ENCODE assay signal across 16 cellular contexts in the genomic region with DNA sequence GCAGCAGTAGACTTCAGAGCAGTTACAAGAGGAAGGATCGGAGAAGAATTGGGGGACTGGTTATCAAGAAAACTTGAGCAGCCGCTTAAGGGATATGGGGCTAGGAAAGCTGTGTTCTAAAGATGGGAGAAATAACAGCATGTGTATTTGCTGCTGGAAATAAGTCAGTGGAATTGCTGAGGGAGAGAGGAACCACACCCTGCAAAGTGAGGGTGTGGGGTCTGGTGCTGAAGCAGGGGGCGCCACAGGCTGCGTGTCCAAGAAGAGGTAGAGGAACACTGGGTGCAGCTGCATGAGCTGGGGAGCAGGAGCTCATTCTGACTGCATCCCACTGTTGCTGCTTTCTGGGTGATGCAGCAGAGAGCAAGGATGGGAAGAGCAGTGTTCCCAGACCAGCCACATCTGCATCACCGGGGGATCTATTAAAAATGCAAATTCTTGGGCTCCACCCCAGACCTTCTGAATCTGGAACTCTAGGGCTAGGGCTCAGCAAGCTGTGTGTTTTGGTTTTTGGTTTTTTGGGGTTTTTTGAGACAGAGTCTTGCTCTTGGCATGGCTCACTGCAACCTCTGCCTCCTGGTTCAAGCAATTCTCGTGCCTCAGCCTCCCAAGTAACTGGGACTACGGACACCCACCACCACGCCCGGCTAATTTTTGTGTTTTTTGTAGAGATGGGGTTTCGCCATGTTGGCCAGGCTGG.
"Had no signal": no experiment of that assay in that cellular context is flagged by ENCODE, and none has a peak within 500 bp of the region (broad histone marks: within the 10 kb centered on the region; RNA-seq: fewer than 3 reads in every experiment).

No MANE protein-coding gene starts in this region.

- H3K9me3 Mint-ChIP-seq: activated naive CD4-positive, alpha-beta T cell treated with anti-CD3 and anti-CD28 coated beads, Interleukin-2, amount 10 ng/mL, durations not matched to agents 7 days and 5 days; activated T-helper 17 cell treated with anti-CD3 and anti-CD28 coated beads, Interleukin-2, amount 50 U/mL, for 72 hours; dendritic cell treated with granulocyte-macrophage colony-stimulating factor and Interleukin-4, amounts not matched to agents 40 ng/mL and 50 ng/mL, for 4 days; neural progenitor cell had no signal

- H3K36me3 ChIP-seq: neural progenitor cell, uterus had no signal

- H3K4me3 ChIP-seq: neural progenitor cell, pancreas, thyroid gland, uterus had no signal

- H3K27ac Mint-ChIP-seq: dendritic cell treated with granulocyte-macrophage colony-stimulating factor and Interleukin-4, amounts not matched to agents 40 ng/mL and 50 ng/mL, for 4 days; neural progenitor cell had no signal

- H2AFZ ChIP-seq: neural progenitor cell had no signal

- H3K4me1 ChIP-seq: neural progenitor cell, pancreas, thyroid gland, uterus had no signal

- H3K9me3 ChIP-seq: pancreas, thyroid gland, uterus had no signal

- H3K4me2 ChIP-seq: neural progenitor cell had no signal

- H3K27me3 Mint-ChIP-seq: activated naive CD4-positive, alpha-beta T cell treated with anti-CD3 and anti-CD28 coated beads, Interleukin-2, amount 10 ng/mL, durations not matched to agents 7 days and 5 days; activated T-helper 17 cell treated with anti-CD3 and anti-CD28 coated beads, Interleukin-2, amount 50 U/mL, for 72 hours; dendritic cell treated with granulocyte-macrophage colony-stimulating factor and Interleukin-4, amounts not matched to agents 40 ng/mL and 50 ng/mL, for 4 days had no signal

- H3K27me3 ChIP-seq: brain microvascular endothelial cell, neural progenitor cell, pancreas, thyroid gland, uterus had no signal

- DNase-seq: activated CD4-positive, alpha-beta T cell treated with anti-CD3 and anti-CD28 coated beads for 4 hours; activated naive CD4-positive, alpha-beta T cell treated with anti-CD3 and anti-CD28 coated beads, Interleukin-2, amount 10 ng/mL, durations not matched to agents 7 days and 5 days; amygdala; brain microvascular endothelial cell; erythroblast; hypothalamus; midbrain; pancreas; stimulated activated CD4-positive, alpha-beta T cell treated with anti-CD3 and anti-CD28 coated beads, Interleukin-15, amount 100 ng/mL, for 24 hours; stimulated activated CD4-positive, alpha-beta T cell treated with anti-CD3 and anti-CD28 coated beads, Interleukin-4, amount 100 ng/mL, for 4 hours; T1000; thyroid gland; uterus had no signal

- H3K4me3 Mint-ChIP-seq: activated naive CD4-positive, alpha-beta T cell treated with anti-CD3 and anti-CD28 coated beads, Interleukin-2, amount 10 ng/mL, durations not matched to agents 7 days and 5 days; activated T-helper 17 cell treated with anti-CD3 and anti-CD28 coated beads, Interleukin-2, amount 50 U/mL, for 72 hours; dendritic cell treated with granulocyte-macrophage colony-stimulating factor and Interleukin-4, amounts not matched to agents 40 ng/mL and 50 ng/mL, for 4 days; neural progenitor cell had no signal

- ATAC-seq: activated T-helper 17 cell treated with anti-CD3 and anti-CD28 coated beads, Interleukin-2, amount 50 U/mL, for 72 hours; pancreas had no signal

- H3K27ac ChIP-seq: brain microvascular endothelial cell, neural progenitor cell, pancreas, thyroid gland, uterus had no signal

- H3K9ac ChIP-seq: neural progenitor cell had no signal

- H3K4me1 Mint-ChIP-seq: activated naive CD4-positive, alpha-beta T cell treated with anti-CD3 and anti-CD28 coated beads, Interleukin-2, amount 10 ng/mL, durations not matched to agents 7 days and 5 days; neural progenitor cell had no signal
